10 cellular contexts compared by ENCODE assay signal in genomic region chr19:35938282-35939224, GRCh38. TPM values are rescaled to one million over a fixed set of nuclear protein-coding genes. Genes with fewer than 3 reads are reported as not detected.
DNase-seq lines count a peak whose midpoint lies in the region; ATAC-seq and TF ChIP-seq lines count a peak whose summit lies in the region.
"Had no signal": no experiment of that assay in that cellular context is flagged by ENCODE, and none has a peak within 500 bp of the region (broad histone marks: within the 10 kb centered on the region; RNA-seq: fewer than 3 reads in every experiment).

No MANE protein-coding gene starts in this region.

- H3K9me3 Mint-ChIP-seq in Caco-2 (ENCODE audit: unreplicated experiment) (no peaks in the 10 kb centered on the region), neural crest cell (no peaks in the 10 kb centered on the region)

- no peak overlapping the region for H2AFZ ChIP-seq in OCI-LY3 (ENCODE audit: low read depth, low read length)

- H3K4me1 Mint-ChIP-seq in Caco-2 (ENCODE audit: low read depth, unreplicated experiment) (peaks cover 29% of the 10 kb centered on the region), neural crest cell (peaks cover 34% of the 10 kb centered on the region)

- H3K27me3 Mint-ChIP-seq in Caco-2 (ENCODE audit: insufficient read depth, unreplicated experiment) (no peaks in the 10 kb centered on the region), neural crest cell (ENCODE audit: low read depth) (no peaks in the 10 kb centered on the region)

- H3K4me1 ChIP-seq in Caco-2, result peaks cover 18% of the 10 kb centered on the region
- H3K4me1 ChIP-seq in OCI-LY3 (ENCODE audit: low read length), result peaks cover 21% of the 10 kb centered on the region
- peaks cover 4% of the 10 kb centered on the region for H3K4me1 ChIP-seq in ectodermal cell (ENCODE audit: control insufficient read depth, insufficient read depth, low read length)

- H3K36me3 ChIP-seq in Caco-2 (ENCODE audit: control insufficient read depth, insufficient read depth, low read length) (no peaks in the 10 kb centered on the region), OCI-LY3 (replicated peaks; ENCODE audit: low read depth, low read length) (peaks cover 6% of the 10 kb centered on the region), ectodermal cell (ENCODE audit: control insufficient read depth, insufficient read depth, low read length) (peaks cover 9% of the 10 kb centered on the region)

- TF ChIP-seq CTCF in Caco-2 (IDR thresholded peaks at IDR 0.05; ENCODE audit: insufficient read depth in 1 of 2, low read depth in 1 of 2, low read length in 1 of 2, severe bottlenecking in 1 of 2, unreplicated experiment in 1 of 2) (no peak), OCI-LY3 (IDR thresholded peaks at IDR 0.05; ENCODE audit: low read depth, low read length) (no peak), neural crest cell (conservative IDR thresholded peaks at IDR 0.05) (no peak)

- H3K79me2 ChIP-seq in OCI-LY3 (ENCODE audit: low read length), result peaks cover 10% of the 10 kb centered on the region; the same call in 1 of the 2 replicates

- no peak for DNase-seq in Caco-2
- DNase-seq in neural crest cell (ENCODE audit: low read depth, low spot score), result no peak
- no peak for DNase-seq in NCI-H526 treated with DMSO at 0.1 percent for 48 hours (lab: John Stamatoyannopoulos, UW)
- DNase-seq in anterior cingulate cortex (lab: John Stamatoyannopoulos, UW), result no peak
- no peak for DNase-seq in ACHN
- DNase-seq: NCI-H226 had no signal

- H3K4me3 ChIP-seq in Caco-2 (ENCODE audit: low read depth, low read length) (no peak overlapping the region), OCI-LY3 (ENCODE audit: low read length) (no peak overlapping the region), ectodermal cell (ENCODE audit: insufficient read depth, low read depth, low read length) (peak overlapping the region; percentile 59)

- BruUV-seq in Caco-2 (replicated peaks; lab: Mats Ljungman, UMichigan), result no TSS peak

- POLR2A ChIA-PET in Caco-2 (lab: Charles Lee), result no interaction called here

- WGBS in ectodermal cell, 2 experiments, result 88 to 90% methylated on average over 13 of the region's 13 CpGs

- H3K9me3 ChIP-seq in Caco-2 (no peaks in the 10 kb centered on the region), OCI-LY3 (ENCODE audit: insufficient read depth, low read length) (no peaks in the 10 kb centered on the region), ectodermal cell (ENCODE audit: control insufficient read depth, low read length) (no peaks in the 10 kb centered on the region)

- ATAC-seq in GM18870 (IDR thresholded peaks at IDR 0.05; ENCODE audit: unreplicated experiment), result no peak

- H4K20me1 ChIP-seq in OCI-LY3 (ENCODE audit: insufficient read depth, low read length), result peaks cover 2% of the 10 kb centered on the region; the same call in 1 of the 2 replicates

- H3K27ac ChIP-seq in OCI-LY3 (ENCODE audit: low read length) (no peak overlapping the region), ectodermal cell (ENCODE audit: insufficient read depth, low read depth, low read length, poor library complexity, severe bottlenecking) (no peak overlapping the region)

- no peaks in the 10 kb centered on the region for H3K27me3 ChIP-seq in Caco-2 (replicated peaks; ENCODE audit: control insufficient read depth, insufficient read depth, low read length)
- H3K27me3 ChIP-seq in OCI-LY3 (ENCODE audit: low read depth, low read length), result no peaks in the 10 kb centered on the region
- H3K27me3 ChIP-seq in ectodermal cell (ENCODE audit: control insufficient read depth, insufficient read depth, low read length, poor library complexity, severe bottlenecking), result no peaks in the 10 kb centered on the region

- in situ Hi-C loops in ACHN (cut with HindIII; ENCODE audit: low pct_ligation_motif_present, low pct_unique_long_range_greater_than_20kb, low sequenced_read_pairs), result no loop called here

- H3K36me3 Mint-ChIP-seq in Caco-2 (ENCODE audit: insufficient read depth, unreplicated experiment) (no peaks in the 10 kb centered on the region), neural crest cell (ENCODE audit: low read depth) (peaks cover 6% of the 10 kb centered on the region)

- H3K4me3 Mint-ChIP-seq in Caco-2 (ENCODE audit: unreplicated experiment) (peak overlapping the region; percentile 68), neural crest cell (peak overlapping the region; percentile 83)

- no peak overlapping the region for H3K9ac ChIP-seq in OCI-LY3 (ENCODE audit: low read length)

- peak overlapping the region; percentile 100 for H3K4me2 ChIP-seq in OCI-LY3 (ENCODE audit: low read length)

- H3K27ac Mint-ChIP-seq in Caco-2 (ENCODE audit: unreplicated experiment) (no peak overlapping the region), neural crest cell (ENCODE audit: unreplicated experiment) (no peak overlapping the region)

- intact Hi-C loops in Caco-2 (cut with micrococcal nuclease; ENCODE audit: unreplicated experiment), result no loop called here

- CTCF ChIA-PET in Caco-2 (lab: Charles Lee), result interaction anchor here (0.6 kb wide), 1 partner anchor 75 kb away, joined by 3 read pairs; the partner anchor contains the start of gene ALKBH6

RNA-seq across cellular contexts. Expression of gene LRFN3, which starts 2.4 kb away (rescaled TPM):
- 10.2 and 12.4 TPM in 2 replicates for total RNA-seq in Caco-2 (2022)
- 28.0 TPM for polyA plus RNA-seq in ectodermal cell (2013, experiment 1 of 4)
- polyA plus RNA-seq in ectodermal cell (2013, experiment 2 of 4), result 33.3 TPM
- 34.4 TPM for polyA plus RNA-seq in ectodermal cell (2013, experiment 3 of 4)
- 32.7 TPM for polyA plus RNA-seq in ectodermal cell (2013, experiment 4 of 4)
- 33.9 and 36.0 TPM in 2 replicates for total RNA-seq in neural crest cell

RNA-seq across cellular contexts. Expression of gene TYROBP, which starts 30.5 kb away (rescaled TPM):
- total RNA-seq in Caco-2 (2022), result not detected in 2 replicates
- polyA plus RNA-seq in ectodermal cell (2013, experiment 1 of 4), result not detected
- polyA plus RNA-seq in ectodermal cell (2013, experiment 2 of 4), result not detected
- polyA plus RNA-seq in ectodermal cell (2013, experiment 3 of 4), result not detected
- polyA plus RNA-seq in ectodermal cell (2013, experiment 4 of 4), result not detected
- not detected in 2 replicates for total RNA-seq in neural crest cell

RNA-seq across cellular contexts. Expression of gene HCST, which starts 36.2 kb away (rescaled TPM):
- not detected in 2 replicates for total RNA-seq in Caco-2 (2022)
- not detected for polyA plus RNA-seq in ectodermal cell (2013, experiment 1 of 4)
- polyA plus RNA-seq in ectodermal cell (2013, experiment 2 of 4), result not detected
- polyA plus RNA-seq in ectodermal cell (2013, experiment 3 of 4), result not detected
- polyA plus RNA-seq in ectodermal cell (2013, experiment 4 of 4), result not detected
- not detected in 2 replicates for total RNA-seq in neural crest cell
- total RNA-seq: cerebellum had no signal

RNA-seq across cellular contexts. Expression of gene NFKBID, which starts 38.2 kb away (rescaled TPM):
- total RNA-seq in Caco-2 (2022), result 8.0 and 10.5 TPM in 2 replicates
- polyA plus RNA-seq in ectodermal cell (2013, experiment 1 of 4), result 6.9 TPM
- polyA plus RNA-seq in ectodermal cell (2013, experiment 2 of 4), result 8.1 TPM
- polyA plus RNA-seq in ectodermal cell (2013, experiment 3 of 4), result 5.7 TPM
- polyA plus RNA-seq in ectodermal cell (2013, experiment 4 of 4), result 10.5 TPM
- total RNA-seq in neural crest cell, result 6.4 and 8.0 TPM in 2 replicates

RNA-seq across cellular contexts. Expression of gene SDHAF1, which starts 56.4 kb away (rescaled TPM):
- 26.2 and 28.1 TPM in 2 replicates for total RNA-seq in Caco-2 (2022)
- polyA plus RNA-seq in ectodermal cell (2013, experiment 1 of 4), result 9.9 TPM
- polyA plus RNA-seq in ectodermal cell (2013, experiment 2 of 4), result 9.6 TPM
- 10.0 TPM for polyA plus RNA-seq in ectodermal cell (2013, experiment 3 of 4)
- polyA plus RNA-seq in ectodermal cell (2013, experiment 4 of 4), result 11.0 TPM
- total RNA-seq in neural crest cell, result 16.8 and 17.5 TPM in 2 replicates
